In the genomic region with DNA sequence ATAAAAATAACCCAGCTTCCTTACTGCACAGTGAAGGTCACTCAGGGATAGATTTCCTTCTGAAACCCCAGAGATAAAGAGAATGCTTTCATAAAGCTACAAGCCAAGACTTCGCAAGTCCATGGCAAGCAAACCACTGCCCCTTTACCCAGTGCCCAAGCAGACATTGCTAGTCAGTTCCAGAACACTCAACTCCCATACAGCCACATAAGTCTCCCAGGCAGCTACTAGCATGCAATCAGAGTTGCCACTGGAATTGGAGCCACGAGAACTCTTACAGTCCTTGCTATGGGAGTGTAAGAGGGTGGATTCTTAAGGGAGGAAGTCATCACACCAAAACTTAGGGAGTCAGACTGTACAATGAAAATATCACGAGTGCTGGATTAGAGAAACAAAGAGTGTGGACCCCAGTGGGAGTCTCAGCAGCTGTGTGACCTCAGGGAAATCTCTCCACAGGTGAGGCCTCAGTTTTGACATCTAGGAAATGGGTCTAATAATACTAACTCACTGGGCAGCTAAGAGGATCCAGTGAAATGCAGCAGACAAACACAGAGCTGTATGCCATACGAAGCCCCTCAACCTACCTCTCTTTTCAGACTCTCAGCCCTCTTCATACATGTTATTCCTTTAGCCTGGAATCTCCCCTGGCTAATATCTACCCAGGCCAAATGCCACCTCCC, we compare ENCODE assay signal across 1 cellular context.
TF ChIP-seq lines count a peak whose summit lies in the region.

No MANE protein-coding gene starts in this region.

TF ChIP-seq in GM23338, 12 proteins besides CTCF, POLR2A, EP300 and RAD21:
- TF ChIP-seq, protein P1, sequence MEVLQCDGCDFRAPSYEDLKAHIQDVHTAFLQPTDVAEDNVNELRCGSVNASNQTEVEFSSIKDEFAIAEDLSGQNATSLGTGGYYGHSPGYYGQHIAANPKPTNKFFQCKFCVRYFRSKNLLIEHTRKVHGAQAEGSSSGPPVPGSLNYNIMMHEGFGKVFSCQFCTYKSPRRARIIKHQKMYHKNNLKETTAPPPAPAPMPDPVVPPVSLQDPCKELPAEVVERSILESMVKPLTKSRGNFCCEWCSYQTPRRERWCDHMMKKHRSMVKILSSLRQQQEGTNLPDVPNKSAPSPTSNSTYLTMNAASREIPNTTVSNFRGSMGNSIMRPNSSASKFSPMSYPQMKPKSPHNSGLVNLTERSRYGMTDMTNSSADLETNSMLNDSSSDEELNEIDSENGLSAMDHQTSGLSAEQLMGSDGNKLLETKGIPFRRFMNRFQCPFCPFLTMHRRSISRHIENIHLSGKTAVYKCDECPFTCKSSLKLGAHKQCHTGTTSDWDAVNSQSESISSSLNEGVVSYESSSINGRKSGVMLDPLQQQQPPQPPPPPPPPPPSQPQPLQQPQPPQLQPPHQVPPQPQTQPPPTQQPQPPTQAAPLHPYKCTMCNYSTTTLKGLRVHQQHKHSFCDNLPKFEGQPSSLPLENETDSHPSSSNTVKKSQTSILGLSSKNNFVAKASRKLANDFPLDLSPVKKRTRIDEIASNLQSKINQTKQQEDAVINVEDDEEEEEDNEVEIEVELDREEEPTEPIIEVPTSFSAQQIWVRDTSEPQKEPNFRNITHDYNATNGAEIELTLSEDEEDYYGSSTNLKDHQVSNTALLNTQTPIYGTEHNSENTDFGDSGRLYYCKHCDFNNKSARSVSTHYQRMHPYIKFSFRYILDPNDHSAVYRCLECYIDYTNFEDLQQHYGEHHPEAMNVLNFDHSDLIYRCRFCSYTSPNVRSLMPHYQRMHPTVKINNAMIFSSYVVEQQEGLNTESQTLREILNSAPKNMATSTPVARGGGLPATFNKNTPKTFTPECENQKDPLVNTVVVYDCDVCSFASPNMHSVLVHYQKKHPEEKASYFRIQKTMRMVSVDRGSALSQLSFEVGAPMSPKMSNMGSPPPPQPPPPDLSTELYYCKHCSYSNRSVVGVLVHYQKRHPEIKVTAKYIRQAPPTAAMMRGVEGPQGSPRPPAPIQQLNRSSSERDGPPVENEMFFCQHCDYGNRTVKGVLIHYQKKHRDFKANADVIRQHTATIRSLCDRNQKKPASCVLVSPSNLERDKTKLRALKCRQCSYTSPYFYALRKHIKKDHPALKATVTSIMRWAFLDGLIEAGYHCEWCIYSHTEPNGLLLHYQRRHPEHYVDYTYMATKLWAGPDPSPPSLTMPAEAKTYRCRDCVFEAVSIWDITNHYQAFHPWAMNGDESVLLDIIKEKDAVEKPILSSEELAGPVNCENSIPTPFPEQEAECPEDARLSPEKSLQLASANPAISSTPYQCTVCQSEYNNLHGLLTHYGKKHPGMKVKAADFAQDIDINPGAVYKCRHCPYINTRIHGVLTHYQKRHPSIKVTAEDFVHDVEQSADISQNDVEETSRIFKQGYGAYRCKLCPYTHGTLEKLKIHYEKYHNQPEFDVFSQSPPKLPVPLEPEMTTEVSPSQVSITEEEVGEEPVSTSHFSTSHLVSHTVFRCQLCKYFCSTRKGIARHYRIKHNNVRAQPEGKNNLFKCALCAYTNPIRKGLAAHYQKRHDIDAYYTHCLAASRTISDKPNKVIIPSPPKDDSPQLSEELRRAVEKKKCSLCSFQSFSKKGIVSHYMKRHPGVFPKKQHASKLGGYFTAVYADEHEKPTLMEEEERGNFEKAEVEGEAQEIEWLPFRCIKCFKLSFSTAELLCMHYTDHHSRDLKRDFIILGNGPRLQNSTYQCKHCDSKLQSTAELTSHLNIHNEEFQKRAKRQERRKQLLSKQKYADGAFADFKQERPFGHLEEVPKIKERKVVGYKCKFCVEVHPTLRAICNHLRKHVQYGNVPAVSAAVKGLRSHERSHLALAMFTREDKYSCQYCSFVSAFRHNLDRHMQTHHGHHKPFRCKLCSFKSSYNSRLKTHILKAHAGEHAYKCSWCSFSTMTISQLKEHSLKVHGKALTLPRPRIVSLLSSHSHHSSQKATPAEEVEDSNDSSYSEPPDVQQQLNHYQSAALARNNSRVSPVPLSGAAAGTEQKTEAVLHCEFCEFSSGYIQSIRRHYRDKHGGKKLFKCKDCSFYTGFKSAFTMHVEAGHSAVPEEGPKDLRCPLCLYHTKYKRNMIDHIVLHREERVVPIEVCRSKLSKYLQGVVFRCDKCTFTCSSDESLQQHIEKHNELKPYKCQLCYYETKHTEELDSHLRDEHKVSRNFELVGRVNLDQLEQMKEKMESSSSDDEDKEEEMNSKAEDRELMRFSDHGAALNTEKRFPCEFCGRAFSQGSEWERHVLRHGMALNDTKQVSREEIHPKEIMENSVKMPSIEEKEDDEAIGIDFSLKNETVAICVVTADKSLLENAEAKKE (CRISPR knock-in tag; IDR thresholded peaks at IDR 0.05), result no peak
- TF ChIP-seq REST (IDR thresholded peaks at IDR 0.05; ENCODE audit: unreplicated experiment), result no peak
- TF ChIP-seq EZH2phosphoT487 (IDR thresholded peaks at IDR 0.05; ENCODE audit: unreplicated experiment), result no peak
- TF ChIP-seq POLR2AphosphoS5 (IDR thresholded peaks at IDR 0.05; ENCODE audit: low read depth), result no peak
- no peak for TF ChIP-seq STAT1 (IDR thresholded peaks at IDR 0.05; ENCODE audit: unreplicated experiment)
- TF ChIP-seq, protein P2, sequence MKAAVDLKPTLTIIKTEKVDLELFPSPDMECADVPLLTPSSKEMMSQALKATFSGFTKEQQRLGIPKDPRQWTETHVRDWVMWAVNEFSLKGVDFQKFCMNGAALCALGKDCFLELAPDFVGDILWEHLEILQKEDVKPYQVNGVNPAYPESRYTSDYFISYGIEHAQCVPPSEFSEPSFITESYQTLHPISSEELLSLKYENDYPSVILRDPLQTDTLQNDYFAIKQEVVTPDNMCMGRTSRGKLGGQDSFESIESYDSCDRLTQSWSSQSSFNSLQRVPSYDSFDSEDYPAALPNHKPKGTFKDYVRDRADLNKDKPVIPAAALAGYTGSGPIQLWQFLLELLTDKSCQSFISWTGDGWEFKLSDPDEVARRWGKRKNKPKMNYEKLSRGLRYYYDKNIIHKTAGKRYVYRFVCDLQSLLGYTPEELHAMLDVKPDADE (IDR thresholded peaks at IDR 0.05), result no peak
- no peak for TF ChIP-seq ZNF114 (CRISPR knock-in tag; IDR thresholded peaks at IDR 0.05)
- TF ChIP-seq ZNF331 (CRISPR knock-in tag; IDR thresholded peaks at IDR 0.05; ENCODE audit: low read depth), result no peak
- no peak for TF ChIP-seq NANOG (IDR thresholded peaks at IDR 0.05; ENCODE audit: borderline replicate concordance)
- no peak for TF ChIP-seq CREB1 (CRISPR knock-in tag; IDR thresholded peaks at IDR 0.05; ENCODE audit: low read depth)
- no peak for TF ChIP-seq EZH2 (IDR thresholded peaks at IDR 0.05; ENCODE audit: low read depth, unreplicated experiment)
- no peak for TF ChIP-seq JUNB (IDR thresholded peaks at IDR 0.05; ENCODE audit: unreplicated experiment)
